ENCODE assay signal across 7 cellular contexts in the genomic region with DNA sequence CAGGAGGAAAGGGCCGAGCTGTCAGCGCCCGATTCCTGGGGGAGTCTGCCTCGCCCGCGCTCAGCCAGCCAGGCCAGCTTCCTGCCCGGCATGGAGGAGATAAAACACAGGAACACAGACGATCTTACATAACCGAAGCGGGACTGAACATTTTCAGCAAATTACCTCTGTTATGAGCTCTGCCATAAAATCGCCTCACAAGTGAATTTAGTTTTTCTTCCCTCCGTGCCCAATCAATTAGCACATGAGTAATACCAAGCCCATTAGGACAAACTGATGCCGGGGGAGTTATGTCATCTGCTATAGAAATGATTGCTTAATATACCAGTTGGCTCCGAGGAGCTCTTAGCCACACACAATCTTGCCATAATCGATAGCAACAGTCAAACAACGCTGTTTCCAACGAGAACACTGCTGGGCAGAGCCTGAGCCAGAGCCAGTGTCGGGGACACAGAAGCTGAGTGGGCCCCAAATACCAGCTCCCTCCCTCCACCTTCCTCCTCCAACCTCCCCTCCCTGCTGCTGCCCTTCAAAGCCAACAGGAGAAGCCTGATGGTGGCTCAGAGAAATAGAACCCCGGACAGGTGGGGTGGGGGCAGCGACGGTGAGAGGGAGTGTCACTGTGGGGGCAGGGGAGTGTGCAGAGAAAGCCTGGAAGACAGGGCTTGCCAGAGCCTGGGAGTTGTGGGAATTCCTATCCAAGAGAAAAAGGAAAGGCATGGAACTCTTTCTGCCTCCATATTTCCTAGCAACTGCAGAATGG.
DNase-seq lines count a peak whose midpoint lies in the region; ATAC-seq and TF ChIP-seq lines count a peak whose summit lies in the region.

No MANE protein-coding gene starts in this region.

- no peak for TF ChIP-seq CTCF in cardiac muscle cell (IDR thresholded peaks at IDR 0.05; ENCODE audit: low read depth, low read length)

- no peak overlapping the region for H3K9ac ChIP-seq in HUES6 (ENCODE audit: low read length)
- no peak overlapping the region for H3K9ac ChIP-seq in rectal smooth muscle tissue (ENCODE audit: low read length)

- H3K4me1 Mint-ChIP-seq in naive thymus-derived CD4-positive, alpha-beta T cell: peaks cover 0 to 6% (median 0%) of the 10 kb centered on the region in 7 donors

- peaks cover 0 to 6% (median 0%) of the 10 kb centered on the region in 5 donors for H3K36me3 Mint-ChIP-seq in naive thymus-derived CD4-positive, alpha-beta T cell

- intact Hi-C loops in naive thymus-derived CD4-positive, alpha-beta T cell (cut with micrococcal nuclease): no loop called here

- H3K4me3 ChIP-seq in HUES6 (ENCODE audit: low read depth, low read length): peak overlapping the region; percentile 62
- no peak overlapping the region for H3K4me3 ChIP-seq in cardiac muscle cell
- H3K4me3 ChIP-seq in rectal smooth muscle tissue (ENCODE audit: low read length): no peak overlapping the region
- H3K4me3 ChIP-seq in naive thymus-derived CD4-positive, alpha-beta T cell (ENCODE audit: low read length): no peak overlapping the region

- H3K9me3 ChIP-seq in HUES6 (ENCODE audit: control insufficient read depth, insufficient read depth, low read depth, low read length): peaks cover 6% of the 10 kb centered on the region
- no peaks in the 10 kb centered on the region for H3K9me3 ChIP-seq in cardiac muscle cell (ENCODE audit: low read depth)
- no peaks in the 10 kb centered on the region for H3K9me3 ChIP-seq in naive thymus-derived CD4-positive, alpha-beta T cell (ENCODE audit: control insufficient read depth in 2 of 3, low read length in 3 of 3)

- CTCF ChIA-PET in naive thymus-derived CD4-positive, alpha-beta T cell (lab: Charles Lee): interaction anchor here (0.6 to 1.0 kb wide), 2 partner anchors 8 to 648 kb away, joined by 3 to 5 read pairs; no protein-coding TSS in a partner anchor

- H3K4me3 Mint-ChIP-seq in naive thymus-derived CD4-positive, alpha-beta T cell: no peak overlapping the region

- peaks cover 0 to 4% (median 2%) of the 10 kb centered on the region in 11 donors for H3K9me3 Mint-ChIP-seq in naive thymus-derived CD4-positive, alpha-beta T cell

- no peak overlapping the region for H3K27ac Mint-ChIP-seq in naive thymus-derived CD4-positive, alpha-beta T cell

- H3K27me3 Mint-ChIP-seq in naive thymus-derived CD4-positive, alpha-beta T cell: peaks cover 0 to 52% (median 13%) of the 10 kb centered on the region in 5 donors

- DNase-seq in SW480 (ENCODE audit: low spot score) (peak; percentile 4), cardiac muscle cell (ENCODE audit: low read depth in 1 of 2, low spot score in 1 of 2) (peak; percentile 71 to 73)
- no peak for DNase-seq in naive thymus-derived CD4-positive, alpha-beta T cell
- DNase-seq in stimulated activated CD4-positive, alpha-beta T cell treated with anti-CD3 and anti-CD28 coated beads, Interleukin-1b, Interleukin-23, amount 100 ng/mL, for 48 hours: no peak

- H3K27me3 ChIP-seq in HUES6 (ENCODE audit: control insufficient read depth, insufficient read depth, low read length): no peaks in the 10 kb centered on the region
- peaks cover 27% of the 10 kb centered on the region for H3K27me3 ChIP-seq in cardiac muscle cell
- no peaks in the 10 kb centered on the region for H3K27me3 ChIP-seq in rectal smooth muscle tissue (ENCODE audit: control insufficient read depth, insufficient read depth, low read length)
- H3K27me3 ChIP-seq in naive thymus-derived CD4-positive, alpha-beta T cell (ENCODE audit: control insufficient read depth in 2 of 2, insufficient read depth in 2 of 2, low read length in 2 of 2): peaks cover 0 to 3% of the 10 kb centered on the region in 2 donors

- POLR2A ChIA-PET in naive thymus-derived CD4-positive, alpha-beta T cell (lab: Charles Lee): no interaction called here

- no peak for ATAC-seq in naive thymus-derived CD4-positive, alpha-beta T cell
- ATAC-seq in GM18519 (IDR thresholded peaks at IDR 0.05; ENCODE audit: low FRiP score, unreplicated experiment): no peak

- H3K27ac ChIP-seq in HUES6 (ENCODE audit: low read depth, low read length) (no peak overlapping the region), cardiac muscle cell (no peak overlapping the region), rectal smooth muscle tissue (ENCODE audit: low read depth, low read length) (peak overlapping the region; percentile 81)
- H3K27ac ChIP-seq in naive thymus-derived CD4-positive, alpha-beta T cell (ENCODE audit: low read depth, low read length): no peak overlapping the region

- H3K4me1 ChIP-seq in HUES6 (ENCODE audit: control insufficient read depth, insufficient read depth, low read length) (peaks cover 30% of the 10 kb centered on the region; the same call in 1 of the 2 replicates), cardiac muscle cell (ENCODE audit: low read depth) (peaks cover 13% of the 10 kb centered on the region), rectal smooth muscle tissue (ENCODE audit: control insufficient read depth, insufficient read depth, low read length) (peaks cover 17% of the 10 kb centered on the region)
- no peaks in the 10 kb centered on the region for H3K4me1 ChIP-seq in naive thymus-derived CD4-positive, alpha-beta T cell (ENCODE audit: control insufficient read depth in 2 of 2, insufficient read depth in 2 of 2, low read length in 2 of 2)

- H3K36me3 ChIP-seq in HUES6 (ENCODE audit: control insufficient read depth, insufficient read depth, low read length) (no peaks in the 10 kb centered on the region), cardiac muscle cell (no peaks in the 10 kb centered on the region), rectal smooth muscle tissue (ENCODE audit: control insufficient read depth, insufficient read depth, low read length) (no peaks in the 10 kb centered on the region)
- H3K36me3 ChIP-seq in naive thymus-derived CD4-positive, alpha-beta T cell (ENCODE audit: control insufficient read depth in 2 of 3, insufficient read depth in 3 of 3, low read length in 3 of 3): no peaks in the 10 kb centered on the region

Comparison
In these comparisons a context has a peak if more than half of its experiments do, and no peak if none do; other contexts are left out.
1. DNase-seq: peak in SW480 (single experiment) and cardiac muscle cell (2 of 2); none in naive thymus-derived CD4-positive, alpha-beta T cell (0 of 9) and stimulated activated CD4-positive, alpha-beta T cell treated with anti-CD3 and anti-CD28 coated beads, Interleukin-1b, Interleukin-23, amount 100 ng/mL, for 48 hours (single experiment).